ENCODE assay signal across 8 cellular contexts in genomic region chr5:138068742-138069375, GRCh38. TPM values are rescaled to one million over a fixed set of nuclear protein-coding genes. Genes with fewer than 3 reads are reported as not detected.
DNase-seq lines count a peak whose midpoint lies in the region; ATAC-seq and TF ChIP-seq lines count a peak whose summit lies in the region.

No MANE protein-coding gene starts in this region.

- no peaks in the 10 kb centered on the region for H3K4me1 ChIP-seq in neural progenitor cell
- H3K4me1 ChIP-seq in stomach: peaks cover 0 to 6% (median 0%) of the 10 kb centered on the region in 4 donors

- ATAC-seq in GM19324 (IDR thresholded peaks at IDR 0.05; ENCODE audit: low FRiP score, unreplicated experiment): no peak

- H3K36me3 Mint-ChIP-seq in activated T-cell treated with anti-CD3 and anti-CD28 coated beads, Interleukin-2, amount 50 U/mL, for 24 hours (ENCODE audit: low read depth): no peaks in the 10 kb centered on the region
- no peaks in the 10 kb centered on the region for H3K36me3 Mint-ChIP-seq in neural progenitor cell

- H3K27ac Mint-ChIP-seq in activated T-cell treated with anti-CD3 and anti-CD28 coated beads, Interleukin-2, amount 50 U/mL, for 24 hours: no peak overlapping the region
- no peak overlapping the region for H3K27ac Mint-ChIP-seq in neural progenitor cell

- DNase-seq in Daoy (ENCODE audit: low read depth) (peak; percentile 73), HuH-7 (ENCODE audit: low spot score) (peak; percentile 74), RPMI7951 (ENCODE audit: low read depth) (peak; percentile 58), fibroblast of gingiva (ENCODE audit: low read depth) (peak; percentile 66), neural progenitor cell (ENCODE audit: low spot score) (peak; percentile 54), stomach (peak; percentile 88)
- DNase-seq in activated T-cell treated with anti-CD3 and anti-CD28 coated beads, Interleukin-2, amount 50 U/mL, for 24 hours: peak; percentile 80

- H3K9me3 ChIP-seq in neural progenitor cell (ENCODE audit: low read depth): no peaks in the 10 kb centered on the region
- H3K9me3 ChIP-seq in stomach: no peaks in the 10 kb centered on the region

- no peaks in the 10 kb centered on the region for H3F3A ChIP-seq in neural progenitor cell (ENCODE audit: low read depth)

- TF ChIP-seq EP300 in stomach (IDR thresholded peaks at IDR 0.05): no peak

- H3K36me3 ChIP-seq in neural progenitor cell (no peaks in the 10 kb centered on the region), stomach (no peaks in the 10 kb centered on the region)

- TF ChIP-seq CTCF in neural progenitor cell (IDR thresholded peaks at IDR 0.05): peak; percentile 67
- TF ChIP-seq CTCF in stomach (IDR thresholded peaks at IDR 0.05): peak in 5 of 7 experiments; percentile 65 to 79 (median 74)

- no peaks in the 10 kb centered on the region for H3K79me2 ChIP-seq in neural progenitor cell (ENCODE audit: low read depth)

- intact Hi-C loops in stomach (cut with DNase I; ENCODE audit: low total_unique reads): no loop called here

- peaks cover 4% of the 10 kb centered on the region for H3K4me1 Mint-ChIP-seq in activated T-cell treated with anti-CD3 and anti-CD28 coated beads, Interleukin-2, amount 50 U/mL, for 24 hours (ENCODE audit: low read depth)
- H3K4me1 Mint-ChIP-seq in neural progenitor cell: no peaks in the 10 kb centered on the region

- no peak overlapping the region for H3K4me3 Mint-ChIP-seq in activated T-cell treated with anti-CD3 and anti-CD28 coated beads, Interleukin-2, amount 50 U/mL, for 24 hours
- no peak overlapping the region for H3K4me3 Mint-ChIP-seq in neural progenitor cell

- H3K27me3 ChIP-seq in neural progenitor cell: no peaks in the 10 kb centered on the region
- H3K27me3 ChIP-seq in stomach: no peaks in the 10 kb centered on the region

- no peak overlapping the region for H3K9ac ChIP-seq in neural progenitor cell

- H3K27ac ChIP-seq in neural progenitor cell: no peak overlapping the region
- no peak overlapping the region for H3K27ac ChIP-seq in stomach

- H3K4me2 ChIP-seq in neural progenitor cell: no peak overlapping the region

- WGBS in stomach, 5 donors: 8 to 23% (median 17%) methylated on average over 6 of the region's 6 CpGs

- H3K9me3 Mint-ChIP-seq in activated T-cell treated with anti-CD3 and anti-CD28 coated beads, Interleukin-2, amount 50 U/mL, for 24 hours: no peaks in the 10 kb centered on the region
- H3K9me3 Mint-ChIP-seq in neural progenitor cell: peaks cover 8% of the 10 kb centered on the region

- H4K20me1 ChIP-seq in neural progenitor cell (ENCODE audit: low read depth): no peaks in the 10 kb centered on the region

- H3K27me3 Mint-ChIP-seq in activated T-cell treated with anti-CD3 and anti-CD28 coated beads, Interleukin-2, amount 50 U/mL, for 24 hours: no peaks in the 10 kb centered on the region
- no peaks in the 10 kb centered on the region for H3K27me3 Mint-ChIP-seq in neural progenitor cell (ENCODE audit: insufficient read depth, low read depth)

- no peak for TF ChIP-seq POLR2A in stomach (IDR thresholded peaks at IDR 0.05)

- H3K4me3 ChIP-seq in neural progenitor cell (no peak overlapping the region), stomach (no peak overlapping the region)

- H2AFZ ChIP-seq in neural progenitor cell (replicated peaks): no peak overlapping the region

RNA-seq across cellular contexts. Expression of gene WNT8A, which starts 15.0 kb away (rescaled TPM):
- total RNA-seq in Daoy (2014; rRNA removed; shearing (Covaris generic)): not detected in 2 replicates
- total RNA-seq in RPMI7951 (2014; rRNA removed; shearing (Covaris generic)): not detected in 2 replicates
- total RNA-seq in neural progenitor cell (ENCODE audit: low replicate concordance) (0.25 TPM in 1 of 2 replicates, not detected in the other), stomach (not detected)
- polyA plus RNA-seq in stomach: not detected

RNA-seq across cellular contexts. Expression of gene FAM13B, which starts 36.0 kb away (rescaled TPM):
- total RNA-seq in Daoy (2014; rRNA removed; shearing (Covaris generic)): 10.3 and 26.8 TPM in 2 replicates
- total RNA-seq in RPMI7951 (2014; rRNA removed; shearing (Covaris generic)): 6.2 and 6.4 TPM in 2 replicates
- total RNA-seq in neural progenitor cell (ENCODE audit: low replicate concordance) (25.4 and 41.7 TPM in 2 replicates), stomach (10 to 100 TPM; 11.0 to 66.6 (median 36.4) TPM)
- 10 to 100 TPM in 1 of 3 donors, 1 to 10 TPM in 2; 7.0 to 15.0 (median 9.5) TPM for polyA plus RNA-seq in stomach
